1 cellular context compared by ENCODE assay signal in the genomic region with DNA sequence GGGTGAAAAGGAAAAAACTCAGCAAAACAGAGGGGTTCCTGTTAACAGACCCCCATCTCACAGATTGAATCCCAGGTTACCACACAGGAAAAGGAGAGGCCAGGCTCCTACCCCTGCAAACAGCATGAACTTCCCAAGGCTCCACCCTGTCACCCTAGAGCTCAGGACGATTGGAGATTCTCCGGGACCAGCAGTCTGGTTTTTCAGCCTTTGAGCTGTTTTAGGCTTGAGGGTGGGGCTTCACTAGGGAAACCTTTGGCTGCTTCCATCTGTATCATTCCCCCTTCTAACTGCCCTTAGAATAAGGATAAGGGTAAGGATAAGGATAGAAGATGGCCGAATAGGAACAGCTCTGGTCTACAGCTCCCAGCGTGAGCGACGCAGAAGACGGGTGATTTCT.
TF ChIP-seq lines count a peak whose summit lies in the region.

No MANE protein-coding gene starts in this region.

TF ChIP-seq in HepG2, 621 proteins besides CTCF, POLR2A, EP300 and RAD21:
- TF ChIP-seq SMAD3 (CRISPR knock-in tag; IDR thresholded peaks at IDR 0.05) (no peak), NCOR1 (IDR thresholded peaks at IDR 0.05; ENCODE audit: borderline replicate concordance, low read length) (no peak), TBX3 (IDR thresholded peaks at IDR 0.05; ENCODE audit: borderline replicate concordance) (no peak), NPAS2 (CRISPR knock-in tag; IDR thresholded peaks at IDR 0.05; ENCODE audit: borderline replicate concordance) (no peak), MTERF4 (CRISPR knock-in tag; IDR thresholded peaks at IDR 0.05) (no peak)
